Comparison of ENCODE assay signal across 8 cellular contexts in genomic region chr2:206764673-206765241, GRCh38. TPM values are rescaled to one million over a fixed set of nuclear protein-coding genes. Genes with fewer than 3 reads are reported as not detected.
DNase-seq lines count a peak whose midpoint lies in the region; ATAC-seq and TF ChIP-seq lines count a peak whose summit lies in the region.

No MANE protein-coding gene starts in this region.

- H3K4me1 ChIP-seq in A673 (ENCODE audit: insufficient read depth, low read length, poor library complexity, severe bottlenecking) = peaks cover 3% of the 10 kb centered on the region
- H3K4me1 ChIP-seq in sigmoid colon = peaks cover 0 to 38% (median 30%) of the 10 kb centered on the region in 4 donors

- TF ChIP-seq CTCF in A673 (conservative IDR thresholded peaks at IDR 0.05; ENCODE audit: low read depth, low read length) (no peak), RWPE1 (conservative IDR thresholded peaks at IDR 0.05; ENCODE audit: low read depth) (no peak), fibroblast of mammary gland (conservative IDR thresholded peaks at IDR 0.05; ENCODE audit: control insufficient read depth, insufficient read depth, low read depth, low read length) (no peak), sigmoid colon (IDR thresholded peaks at IDR 0.05) (no peak)

- POLR2A ChIA-PET in A673 (lab: Charles Lee; ENCODE audit: low non-redundant PET) = no interaction called here
- POLR2A ChIA-PET in RWPE1 (lab: Yijun Ruan, JAX; ENCODE audit: low non-redundant PET) = no interaction called here

- H3K36me3 ChIP-seq in A673 (ENCODE audit: insufficient read depth, low read length, poor library complexity, severe bottlenecking) = peaks cover 12% of the 10 kb centered on the region
- peaks cover 0 to 14% (median 0%) of the 10 kb centered on the region in 4 donors for H3K36me3 ChIP-seq in sigmoid colon

- H3K27me3 ChIP-seq in A673 (replicated peaks; ENCODE audit: insufficient read depth, low read depth, low read length, poor library complexity) = peaks cover 15% of the 10 kb centered on the region
- no peaks in the 10 kb centered on the region for H3K27me3 ChIP-seq in sigmoid colon

- H3K4me3 ChIP-seq in A673 (ENCODE audit: low read depth, low read length, poor library complexity, severe bottlenecking) (peak overlapping the region; percentile 98), fibroblast of mammary gland (ENCODE audit: control insufficient read depth, low read depth, low read length) (peak overlapping the region; percentile 86), sigmoid colon (peak overlapping the region; percentile 66 to 88 (median 74))

- H3K27ac ChIP-seq in A673 (ENCODE audit: low read depth, low read length, poor library complexity, severe bottlenecking) (peak overlapping the region; percentile 88), RWPE1 (peak overlapping the region; percentile 91), sigmoid colon (peak overlapping the region; percentile 81 to 93 (median 87))

- peak; percentile 30 for ATAC-seq in GM19328 (IDR thresholded peaks at IDR 0.05; ENCODE audit: unreplicated experiment)
- ATAC-seq in GM19452 (IDR thresholded peaks at IDR 0.05; ENCODE audit: unreplicated experiment) = no peak

- TF ChIP-seq POLR2A in sigmoid colon (IDR thresholded peaks at IDR 0.05) = no peak

- BruUV-seq in A673 (replicated peaks; lab: Mats Ljungman, UMichigan) = no TSS peak

- WGBS in sigmoid colon, 2 donors = 10 to 14% methylated on average over 18 of the region's 18 CpGs

- CTCF ChIA-PET in A673 (lab: Charles Lee) = no interaction called here
- CTCF ChIA-PET in RWPE1 (lab: Yijun Ruan, JAX) = interaction anchor here (0.7 to 0.9 kb wide), 2 partner anchors 36 to 151 kb away, joined by 3 to 5 read pairs; no protein-coding TSS in a partner anchor

- DNase-seq in A673 (ENCODE audit: low spot score) (no peak), RWPE1 (ENCODE audit: low spot score) (no peak), fibroblast of mammary gland (ENCODE audit: low read depth) (no peak), sigmoid colon (no peak), CD1c-positive myeloid dendritic cell (ENCODE audit: extremely low spot score) (no peak), NCI-H2171 (lab: John Stamatoyannopoulos, UW) (no peak)

- H3K9me3 ChIP-seq in A673 (ENCODE audit: low read depth, low read length, poor library complexity, severe bottlenecking) (no peaks in the 10 kb centered on the region), sigmoid colon (no peaks in the 10 kb centered on the region)

- intact Hi-C loops in A673 (cut with micrococcal nuclease; ENCODE audit: unreplicated experiment) = no loop called here
- intact Hi-C loops in sigmoid colon (cut with DNase I) = loop anchor here (2.0 to 10.0 kb wide), 2 partner anchors 764 to 860 kb away; partner anchors contain the start of genes CREB1 and METTL21A

- no peak for TF ChIP-seq EP300 in sigmoid colon (IDR thresholded peaks at IDR 0.05)

RNA-seq across cellular contexts. Expression of gene MDH1B, which starts 0.4 kb away (rescaled TPM):
- total RNA-seq in A673 (2021) (0.68 and 0.86 TPM in 2 replicates), sigmoid colon (1 to 10 TPM; 1.3 to 2.2 (median 1.8) TPM)
- polyA plus RNA-seq in sigmoid colon = under 1 TPM in 1 of 3 donors, not detected in 2; 0.28 TPM

RNA-seq across cellular contexts. Expression of gene FASTKD2, which starts 0.6 kb away (rescaled TPM):
- total RNA-seq in A673 (2021) (27.3 and 35.4 TPM in 2 replicates), sigmoid colon (10 to 100 TPM; 27.3 to 35.3 (median 32.0) TPM)
- polyA plus RNA-seq in sigmoid colon = 10 to 100 TPM in 1 of 3 donors, 1 to 10 TPM in 2; 6.2 to 16.4 (median 8.4) TPM

RNA-seq across cellular contexts. Expression of gene DYTN, which starts 46.6 kb away (rescaled TPM):
- total RNA-seq in A673 (2021) (not detected in 2 replicates), sigmoid colon (not detected)
- not detected for polyA plus RNA-seq in sigmoid colon
